1 cellular context compared by ENCODE assay signal in genomic region chr9:128323786-128324185, GRCh38.
TF ChIP-seq lines count a peak whose summit lies in the region.

No MANE protein-coding gene starts in this region.

TF ChIP-seq in GM12878, 131 proteins besides CTCF, POLR2A, EP300 and RAD21:
- TF ChIP-seq SUZ12 (IDR thresholded peaks at IDR 0.05; ENCODE audit: unreplicated experiment) (no peak), ZNF207 (IDR thresholded peaks at IDR 0.05; ENCODE audit: borderline replicate concordance) (no peak), ESRRA (IDR thresholded peaks at IDR 0.05; ENCODE audit: low read length) (no peak), DPF2 (IDR thresholded peaks at IDR 0.05) (no peak), NFXL1 (IDR thresholded peaks at IDR 0.05; ENCODE audit: borderline replicate concordance) (no peak)
